Comparison of ENCODE assay signal across 32 cellular contexts in genomic region chr4:153943738-153944415, GRCh38.
"Had no signal": no experiment of that assay in that cellular context is flagged by ENCODE, and none has a peak within 500 bp of the region (broad histone marks: within the 10 kb centered on the region; RNA-seq: fewer than 3 reads in every experiment).

No MANE protein-coding gene starts in this region.

- H3K4me1 ChIP-seq: ascending aorta had no signal

- H3K27me3 ChIP-seq: ascending aorta, cardiac muscle cell had no signal

- H3K4me3 ChIP-seq: ascending aorta, cardiac muscle cell had no signal

- H3K27me3 Mint-ChIP-seq: central memory CD8-positive, alpha-beta T cell had no signal

- H3K27ac ChIP-seq: ascending aorta, cardiac muscle cell, KMS-11, VCaP had no signal

- H3K4me2 ChIP-seq: KMS-11 had no signal

- H3K4me3 Mint-ChIP-seq: activated B cell treated with CpG ODN at 0.5 μM for 24 hours; activated T-helper 1 cell treated with anti-CD3 and anti-CD28 coated beads, Interleukin-12 subunit alpha, Interleukin-12 subunit beta, Interleukin-2, Interleukin-4 antibody, amounts not matched to agents 30 ng/mL and 10 ng/mL and 1 ng/mL, durations not matched to agents 14 hours and 24 hours and 36 hours; central memory CD8-positive, alpha-beta T cell had no signal

- H3K36me3 ChIP-seq: ascending aorta, cardiac muscle cell had no signal

- H3K9me3 Mint-ChIP-seq: central memory CD8-positive, alpha-beta T cell had no signal

- H3K27ac Mint-ChIP-seq: activated B cell treated with CpG ODN at 0.5 μM for 24 hours; activated T-helper 1 cell treated with anti-CD3 and anti-CD28 coated beads, Interleukin-12 subunit alpha, Interleukin-12 subunit beta, Interleukin-2, Interleukin-4 antibody, amounts not matched to agents 30 ng/mL and 10 ng/mL and 1 ng/mL, durations not matched to agents 14 hours and 24 hours and 36 hours had no signal

- H3K4me1 Mint-ChIP-seq: activated B cell treated with CpG ODN at 0.5 μM for 24 hours; central memory CD8-positive, alpha-beta T cell had no signal

- DNase-seq: activated B cell treated with CpG ODN at 0.5 μM for 24 hours; activated CD4-positive, alpha-beta T cell treated with anti-CD3 and anti-CD28 coated beads for 48 hours; activated CD4-positive, CD25-positive, alpha-beta regulatory T cell treated with anti-CD3 and anti-CD28 coated beads, Interleukin-2, amount 50 U/mL, for 72 hours; activated CD8-positive, alpha-beta memory T cell treated with anti-CD3 and anti-CD28 coated beads, Interleukin-2, amount 50 U/mL, for 4 hours; activated effector memory CD4-positive, alpha-beta T cell treated with Interleukin-2 at 50 U/mL for 16 hours; activated naive CD4-positive, alpha-beta T cell treated with anti-CD3 and anti-CD28 coated beads, Interleukin-2, amount 50 U/mL, for 16 hours; activated T-cell treated with anti-CD3 and anti-CD28 coated beads for 4 hours; amniotic stem cell; MM.1S; MV-4-11; NCI-H1092; NCI-H1436 treated with DMSO at 0.1 percent for 48 hours; NCI-H1694 treated with DMSO at 0.1 percent for 48 hours; NCI-H2029; NCI-H2107; NCI-H2171; NCI-H510A; NCI-H526; NCI-H748 treated with DMSO at 0.1 percent for 48 hours; NK-92 treated with Interleukin-12 subunit alpha and Interleukin-12 subunit beta, amount 100 ng/mL, for 24 hours; OCI-M1; Right ventricle myocardium superior; SW 1271; T-helper 1 cell; T-helper 2 cell; T-helper 9 cell had no signal
